Comparison of ENCODE assay signal across 21 cellular contexts in the genomic region with DNA sequence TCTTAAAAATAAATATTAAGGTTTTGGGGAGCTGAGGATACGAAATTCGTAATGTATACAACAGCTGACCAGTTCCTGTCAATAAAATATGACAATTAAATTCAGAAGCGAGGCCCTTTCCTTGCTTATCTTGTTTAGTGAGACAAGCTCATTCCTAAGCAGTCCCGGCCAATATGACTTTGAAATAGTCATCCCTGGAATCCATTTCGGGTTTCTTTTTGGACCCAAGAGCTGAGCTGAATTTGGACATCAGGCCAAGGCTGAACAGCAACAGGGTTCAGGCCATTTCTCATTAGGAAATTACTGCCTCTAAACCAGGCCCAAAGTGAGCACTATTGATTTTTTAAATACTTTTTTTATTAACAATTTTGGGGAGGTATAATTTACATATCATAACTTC. TPM values are rescaled to one million over a fixed set of nuclear protein-coding genes. Genes with fewer than 3 reads are reported as not detected.
DNase-seq lines count a peak whose midpoint lies in the region; ATAC-seq, FAIRE-seq and TF ChIP-seq lines count a peak whose summit lies in the region.
"Had no signal": no experiment of that assay in that cellular context is flagged by ENCODE, and none has a peak within 500 bp of the region (broad histone marks: within the 10 kb centered on the region; RNA-seq: fewer than 3 reads in every experiment).

No MANE protein-coding gene starts in this region.

- H2BK5ac ChIP-seq in neuronal stem cell (ENCODE audit: low read length), result no peak overlapping the region

- H3K79me2 ChIP-seq in HepG2 (ENCODE audit: insufficient read depth, low read length), result no peaks in the 10 kb centered on the region

- no peaks in the 10 kb centered on the region; a peak in 1 of 5 replicates for H3K27me3 ChIP-seq in HepG2 (ENCODE audit: control insufficient read depth in 1 of 2, insufficient read depth in 2 of 2, low read length in 2 of 2)
- no peaks in the 10 kb centered on the region for H3K27me3 ChIP-seq in right lobe of liver
- H3K27me3 ChIP-seq in adipocyte (replicated peaks; ENCODE audit: control insufficient read depth, insufficient read depth, low read length), result no peaks in the 10 kb centered on the region
- no peaks in the 10 kb centered on the region for H3K27me3 ChIP-seq in neuronal stem cell (ENCODE audit: control insufficient read depth in 3 of 3, insufficient read depth in 3 of 3, low read depth in 1 of 3, low read length in 3 of 3)
- H3K27me3 ChIP-seq: BLaER1 had no signal

- H4K20me1 ChIP-seq in HepG2 (ENCODE audit: insufficient read depth, low read length), result no peaks in the 10 kb centered on the region
- H4K20me1 ChIP-seq: BLaER1 had no signal

- no peak for TF ChIP-seq RAD21 in HepG2 (CRISPR knock-in tag; IDR thresholded peaks at IDR 0.05)

- H3K27ac ChIP-seq in HepG2 (ENCODE audit: extremely low read length, insufficient read depth, low read length) (no peak overlapping the region), right lobe of liver (no peak overlapping the region), neuronal stem cell (replicated peaks; ENCODE audit: low read length) (no peak overlapping the region)
- H3K27ac ChIP-seq: BLaER1 had no signal

- H3K4me1 Mint-ChIP-seq in osteocyte (ENCODE audit: unreplicated experiment), result peaks cover 3% of the 10 kb centered on the region
- H3K4me1 Mint-ChIP-seq: CD14-positive monocyte; CD4-positive, alpha-beta memory T cell; IgD-negative memory B cell had no signal

- no peak overlapping the region for H4K91ac ChIP-seq in neuronal stem cell (ENCODE audit: low read depth, low read length, poor library complexity)

- no peak overlapping the region for H2BK12ac ChIP-seq in neuronal stem cell (ENCODE audit: low read length)

- TF ChIP-seq POLR2A in HepG2 (IDR thresholded peaks at IDR 0.05; ENCODE audit: insufficient read depth in 1 of 2, low read depth in 2 of 2, low read length in 2 of 2) (no peak), right lobe of liver (IDR thresholded peaks at IDR 0.05) (no peak)

- H2AFZ ChIP-seq in HepG2 (ENCODE audit: low read length) (no peak overlapping the region), neuronal stem cell (ENCODE audit: low read length) (peak overlapping the region; percentile 77)

- TF ChIP-seq EP300 in HepG2 (IDR thresholded peaks at IDR 0.05; ENCODE audit: low read depth in 2 of 2, low read length in 2 of 2), result no peak
- no peak for TF ChIP-seq EP300 in HepG2 (CRISPR knock-in tag; IDR thresholded peaks at IDR 0.05; ENCODE audit: borderline replicate concordance)

- DNase-seq in HepG2 (ENCODE audit: low spot score) (no peak), right lobe of liver (no peak), adipocyte (ENCODE audit: low read depth) (no peak), neuronal stem cell (ENCODE audit: low spot score) (no peak), NCI-H1417 (lab: John Stamatoyannopoulos, UW) (no peak), osteocyte (ENCODE audit: extremely low spot score, unreplicated experiment) (no peak), NCI-H2196 (lab: John Stamatoyannopoulos, UW; ENCODE audit: unreplicated experiment) (no peak)
- DNase-seq: 8988T; CD4-positive, alpha-beta memory T cell; DMS153; DMS79; GDM1; HCEC 1CT had no signal

- no peak overlapping the region for H3K4me3 ChIP-seq in HepG2 (replicated peaks in 1 of 3; ENCODE audit: insufficient read depth in 1 of 3, low read depth in 2 of 3, low read length in 3 of 3)
- no peak overlapping the region for H3K4me3 ChIP-seq in right lobe of liver
- H3K4me3 ChIP-seq in adipocyte (ENCODE audit: low read length), result no peak overlapping the region
- no peak overlapping the region for H3K4me3 ChIP-seq in neuronal stem cell (ENCODE audit: low read length in 2 of 2)
- H3K4me3 ChIP-seq: BLaER1, GM23338 had no signal

- ATAC-seq in HepG2 (no peak), right lobe of liver (no peak)

- H2BK120ac ChIP-seq in neuronal stem cell (ENCODE audit: low read depth, low read length), result no peak overlapping the region

- H3K4me2 ChIP-seq in HepG2 (ENCODE audit: low read depth, low read length) (no peak overlapping the region), neuronal stem cell (ENCODE audit: insufficient read depth, low read length, poor library complexity, severe bottlenecking) (no peak overlapping the region)
- H3K4me2 ChIP-seq: BLaER1, GM23338 had no signal

- CTCF ChIA-PET in HepG2 (lab: Yijun Ruan, JAX; ENCODE audit: low intra/inter-chr PET ratio, low total read pairs), result no interaction called here

- no peaks in the 10 kb centered on the region for H3K36me3 Mint-ChIP-seq in osteocyte (ENCODE audit: unreplicated experiment)
- H3K36me3 Mint-ChIP-seq: CD14-positive monocyte; CD4-positive, alpha-beta memory T cell; IgD-negative memory B cell had no signal

- no peak overlapping the region for H4K8ac ChIP-seq in neuronal stem cell (ENCODE audit: low read depth, low read length)

- no peaks in the 10 kb centered on the region for H3K79me1 ChIP-seq in neuronal stem cell (ENCODE audit: low read depth, low read length)

- no peaks in the 10 kb centered on the region for H3K9me3 ChIP-seq in HepG2 (ENCODE audit: low read length)
- no peaks in the 10 kb centered on the region for H3K9me3 ChIP-seq in right lobe of liver
- H3K9me3 ChIP-seq in adipocyte (ENCODE audit: control insufficient read depth, low read length), result no peaks in the 10 kb centered on the region
- peaks cover 0 to 6% of the 10 kb centered on the region in 2 donors for H3K9me3 ChIP-seq in neuronal stem cell (replicated peaks in 1 of 2; ENCODE audit: control insufficient read depth in 2 of 2, insufficient read depth in 1 of 2, low read depth in 1 of 2, low read length in 2 of 2)

- no TSS peak for BruUV-seq in HepG2 (replicated peaks; lab: Mats Ljungman, UMichigan)

- no peak overlapping the region for H3K4ac ChIP-seq in neuronal stem cell (ENCODE audit: low read length)

- in situ Hi-C loops in HepG2 (cut with HindIII; ENCODE audit: extremely low pct_ligation_motif_present, low pct_unique_long_range_greater_than_20kb), result no loop called here

- no peak for FAIRE-seq in HepG2 (lab: Jason Lieb, UNC)
- FAIRE-seq: GM12892, GM18507, H54 had no signal

- H3K23ac ChIP-seq in neuronal stem cell (ENCODE audit: low read depth, low read length, poor library complexity), result no peak overlapping the region

- POLR2A ChIA-PET in HepG2 (lab: Yijun Ruan, JAX), result no interaction called here

- no peak overlapping the region for H3K9ac ChIP-seq in HepG2 (ENCODE audit: insufficient read depth, low read depth, low read length)
- peak overlapping the region; percentile 48 for H3K9ac ChIP-seq in adipocyte (ENCODE audit: low read length)
- H3K9ac ChIP-seq in neuronal stem cell (ENCODE audit: low read depth, low read length, poor library complexity), result no peak overlapping the region
- H3K9ac ChIP-seq: BLaER1 had no signal

- no peak overlapping the region for H3K14ac ChIP-seq in neuronal stem cell (ENCODE audit: low read length)

- TF ChIP-seq CTCF in HepG2 (CRISPR knock-in tag; IDR thresholded peaks at IDR 0.05), result no peak
- no peak for TF ChIP-seq CTCF in right lobe of liver (IDR thresholded peaks at IDR 0.05)
- no peak for TF ChIP-seq CTCF in osteocyte (IDR thresholded peaks at IDR 0.05)

- no peaks in the 10 kb centered on the region for H3K9me3 Mint-ChIP-seq in osteocyte (ENCODE audit: unreplicated experiment)

- H3K27ac Mint-ChIP-seq in osteocyte (ENCODE audit: unreplicated experiment), result no peak overlapping the region
- H3K27ac Mint-ChIP-seq: CD14-positive monocyte; CD4-positive, alpha-beta memory T cell; GM23338; IgD-negative memory B cell had no signal

- no peak overlapping the region for H2BK15ac ChIP-seq in neuronal stem cell (ENCODE audit: low read length)

- intact Hi-C loops in HepG2 (cut with micrococcal nuclease; ENCODE audit: unreplicated experiment), result no loop called here
- intact Hi-C loops in right lobe of liver (cut with DNase I), result no loop called here

- H3K4me1 ChIP-seq in HepG2 (ENCODE audit: insufficient read depth, low read length) (no peaks in the 10 kb centered on the region), right lobe of liver (no peaks in the 10 kb centered on the region), adipocyte (ENCODE audit: control insufficient read depth, insufficient read depth, low read length) (peaks cover 31% of the 10 kb centered on the region), neuronal stem cell (ENCODE audit: control insufficient read depth in 2 of 2, insufficient read depth in 1 of 2, low read depth in 1 of 2, low read length in 2 of 2) (peaks cover 0 to 10% of the 10 kb centered on the region in 2 donors)
- H3K4me1 ChIP-seq: BLaER1 had no signal

- no peaks in the 10 kb centered on the region for H3K36me3 ChIP-seq in HepG2 (replicated peaks in 1 of 2; ENCODE audit: control insufficient read depth in 1 of 2, insufficient read depth in 2 of 2, low read length in 2 of 2)
- H3K36me3 ChIP-seq in right lobe of liver, result no peaks in the 10 kb centered on the region
- H3K36me3 ChIP-seq in adipocyte (ENCODE audit: control insufficient read depth, insufficient read depth, low read length, severe bottlenecking), result no peaks in the 10 kb centered on the region
- no peaks in the 10 kb centered on the region for H3K36me3 ChIP-seq in neuronal stem cell (replicated peaks in 1 of 2; ENCODE audit: control insufficient read depth in 2 of 2, insufficient read depth in 2 of 2, low read length in 2 of 2)
- H3K36me3 ChIP-seq: BLaER1 had no signal

- H3K27me3 Mint-ChIP-seq in osteocyte (ENCODE audit: unreplicated experiment), result no peaks in the 10 kb centered on the region
- H3K27me3 Mint-ChIP-seq: IgD-negative memory B cell had no signal

- H2AK5ac ChIP-seq in neuronal stem cell (ENCODE audit: low read depth, low read length), result no peak overlapping the region

- WGBS in HepG2 (ENCODE audit: low lambda C conversion rate), result 0% methylated on average over 5 of the region's 5 CpGs
- 43% methylated on average over 5 of the region's 5 CpGs for WGBS in right lobe of liver (ENCODE audit: insufficient coverage, low coverage, low lambda C conversion rate, missing lambda C conversion rate)
- WGBS in neuronal stem cell (ENCODE audit: extremely low coverage in 2 of 2, insufficient read length in 2 of 2, insufficient replicate concordance in 1 of 2), 2 donors, result no CpG with 5 or more reads among the region's 5 CpGs

- no peak overlapping the region for H3K4me3 Mint-ChIP-seq in osteocyte (ENCODE audit: unreplicated experiment)
- H3K4me3 Mint-ChIP-seq: CD14-positive monocyte; CD4-positive, alpha-beta memory T cell; GM23338; IgD-negative memory B cell had no signal

- no peak overlapping the region for H3K18ac ChIP-seq in neuronal stem cell (ENCODE audit: low read length)

RNA-seq across cellular contexts. Expression of gene FMN2, which starts 17.3 kb away (rescaled TPM):
- total RNA-seq in HepG2 (2016; rRNA removed; fragmentation: Illumina TruSeq; extraction: Trizol) (not detected in 2 replicates), right lobe of liver (under 1 TPM in 1 of 6 experiments, not detected in 5; 0.12 TPM), osteocyte (8.6 and 9.3 TPM in 2 replicates)
- not detected in 2 replicates for total RNA-seq in HepG2 (2016; cell fraction: cytosol; rRNA removed; fragmentation: Illumina TruSeq; extraction: Trizol; ENCODE audit: low read depth)
- total RNA-seq in HepG2 (2016; cell fraction: insoluble cytoplasmic fraction; rRNA removed; fragmentation: Illumina TruSeq; extraction: Trizol), result not detected in 2 replicates
- total RNA-seq in HepG2 (2016; cell fraction: membrane; rRNA removed; fragmentation: Illumina TruSeq; extraction: Trizol), result not detected in 2 replicates
- total RNA-seq in HepG2 (2016; cell fraction: nucleus; rRNA removed; fragmentation: Illumina TruSeq; extraction: Trizol), result not detected in 2 replicates
- not detected in 2 replicates for polyA plus RNA-seq in HepG2 (2011; rRNA removed)
- 0.04 TPM in 1 of 2 replicates, not detected in the other for polyA plus RNA-seq in HepG2 (2011; cell fraction: cytosol; rRNA removed)
- polyA plus RNA-seq in HepG2 (2011; cell fraction: nucleus; rRNA removed), result not detected in 2 replicates
- not detected in 2 replicates for polyA plus RNA-seq in HepG2 (2012)
- polyA plus RNA-seq in HepG2 (2016; cell fraction: cytosol; fragmentation: Illumina TruSeq; extraction: Trizol; ENCODE audit: low read depth), result not detected in 2 replicates
- polyA plus RNA-seq in HepG2 (2016; cell fraction: insoluble cytoplasmic fraction; fragmentation: Illumina TruSeq; extraction: Trizol; ENCODE audit: low read depth), result not detected in 2 replicates
- polyA plus RNA-seq in HepG2 (2016; cell fraction: membrane; fragmentation: Illumina TruSeq; extraction: Trizol; ENCODE audit: low read depth), result not detected in 2 replicates
- not detected in 2 replicates for polyA plus RNA-seq in HepG2 (2016; cell fraction: nucleus; fragmentation: Illumina TruSeq; extraction: Trizol; ENCODE audit: insufficient read depth, low read depth)
- not detected in 2 replicates for polyA minus RNA-seq in HepG2 (2011; rRNA and poly(A)+ RNA removed; ENCODE audit: low replicate concordance)
- polyA minus RNA-seq in HepG2 (2011; cell fraction: cytosol; rRNA and poly(A)+ RNA removed), result not detected in 2 replicates
- polyA minus RNA-seq in HepG2 (2011; cell fraction: nucleus; rRNA and poly(A)+ RNA removed), result not detected in 2 replicates
- polyA plus RNA-seq in neuronal stem cell (2013, experiment 1 of 2), result 6.4 TPM
- polyA plus RNA-seq in neuronal stem cell (2013, experiment 2 of 2), result 6.4 TPM
- total RNA-seq: A673; CD4-positive, alpha-beta memory T cell had no signal
- polyA plus RNA-seq: CD14-positive monocyte; CD4-positive, alpha-beta memory T cell; IgD-negative memory B cell had no signal
